In genomic region chr5:145246961-145247744, GRCh38 we compare ENCODE assay signal across 12 cellular contexts.
DNase-seq lines count a peak whose midpoint lies in the region; ATAC-seq and TF ChIP-seq lines count a peak whose summit lies in the region.
"Had no signal": no experiment of that assay in that cellular context is flagged by ENCODE, and none has a peak within 500 bp of the region (broad histone marks: within the 10 kb centered on the region; RNA-seq: fewer than 3 reads in every experiment).

No MANE protein-coding gene starts in this region.

- CTCF ChIA-PET in mammary epithelial cell (lab: Charles Lee; ENCODE audit: low non-redundant PET): no interaction called here

- H3K36me3 Mint-ChIP-seq in osteocyte (ENCODE audit: unreplicated experiment): no peaks in the 10 kb centered on the region
- H3K36me3 Mint-ChIP-seq in endodermal cell (ENCODE audit: low read depth): no peaks in the 10 kb centered on the region

- peak overlapping the region; percentile 88 for H2AFZ ChIP-seq in mammary epithelial cell (ENCODE audit: low read depth, low read length)

- H3K79me2 ChIP-seq in mammary epithelial cell (ENCODE audit: insufficient read depth, low read length): no peaks in the 10 kb centered on the region

- H3K27me3 Mint-ChIP-seq in osteocyte (ENCODE audit: unreplicated experiment) (no peaks in the 10 kb centered on the region), endodermal cell (ENCODE audit: insufficient read depth) (no peaks in the 10 kb centered on the region)

- H3K36me3 ChIP-seq in mammary epithelial cell (ENCODE audit: insufficient read depth, low read length) (no peaks in the 10 kb centered on the region), endodermal cell (ENCODE audit: control insufficient read depth, insufficient read depth, low read length) (no peaks in the 10 kb centered on the region), testis (ENCODE audit: low read depth, missing control alignments) (no peaks in the 10 kb centered on the region)

- dilution Hi-C loops in mammary epithelial cell (cut with HindIII; ENCODE audit: low sequenced_read_pairs): no loop called here

- peak overlapping the region; percentile 75 for H3K27ac Mint-ChIP-seq in osteocyte (ENCODE audit: unreplicated experiment)
- no peak overlapping the region for H3K27ac Mint-ChIP-seq in endodermal cell

- H3K27ac ChIP-seq in mammary epithelial cell (ENCODE audit: insufficient read depth, low read depth, low read length) (no peak overlapping the region), endodermal cell (ENCODE audit: low read depth, low read length) (no peak overlapping the region), testis (no peak overlapping the region)
- H3K27ac ChIP-seq: KMS-11 had no signal

- no peaks in the 10 kb centered on the region for H3K27me3 ChIP-seq in mammary epithelial cell (ENCODE audit: insufficient read depth, low read length)
- H3K27me3 ChIP-seq in endodermal cell (ENCODE audit: control insufficient read depth, insufficient read depth, low read length, poor library complexity, severe bottlenecking): no peaks in the 10 kb centered on the region
- H3K27me3 ChIP-seq in testis: no peaks in the 10 kb centered on the region

- H3K9me3 ChIP-seq in mammary epithelial cell (replicated peaks; ENCODE audit: insufficient read depth, low read length): no peaks in the 10 kb centered on the region
- H3K9me3 ChIP-seq in endodermal cell (ENCODE audit: control insufficient read depth, low read length): no peaks in the 10 kb centered on the region
- no peaks in the 10 kb centered on the region for H3K9me3 ChIP-seq in testis

- no peak overlapping the region for H3K4me3 Mint-ChIP-seq in osteocyte (ENCODE audit: unreplicated experiment)
- no peak overlapping the region for H3K4me3 Mint-ChIP-seq in endodermal cell

- peak; percentile 70 for DNase-seq in mammary epithelial cell
- no peak for DNase-seq in osteocyte (ENCODE audit: extremely low spot score, unreplicated experiment)
- DNase-seq in endodermal cell: no peak
- DNase-seq in NCI-H446 treated with DMSO at 0.1 percent for 48 hours (lab: John Stamatoyannopoulos, UW): no peak
- DNase-seq in testis: no peak
- DNase-seq: activated CD4-positive, alpha-beta T cell treated with anti-CD3 and anti-CD28 coated beads, Interleukin-2, amount 50 U/mL, for 48 hours; activated gamma-delta T cell treated with Interleukin-2 at 50 U/mL for 16 hours; NCI-H1930; T1000 had no signal

- TF ChIP-seq POLR2A in testis (IDR thresholded peaks at IDR 0.05): no peak

- intact Hi-C loops in mammary epithelial cell (cut with micrococcal nuclease): no loop called here
- intact Hi-C loops in testis (cut with DNase I; ENCODE audit: low total_unique reads): no loop called here

- no TSS peak for BruUV-seq in mammary epithelial cell (replicated peaks; lab: Mats Ljungman, UMichigan)

- WGBS in mammary epithelial cell (ENCODE audit: low coverage, missing lambda C conversion rate): 88% methylated on average over 4 of the region's 4 CpGs
- WGBS in endodermal cell (ENCODE audit: insufficient coverage in 1 of 2, insufficient read length in 1 of 2), 2 experiments: 62 to 91% methylated on average over 3 to 4 of the region's 4 CpGs
- WGBS in testis, 2 donors: 82 to 88% methylated on average over 4 of the region's 4 CpGs

- H3K4me1 ChIP-seq in mammary epithelial cell (ENCODE audit: insufficient read depth, low read length) (peaks cover 17% of the 10 kb centered on the region), endodermal cell (ENCODE audit: control insufficient read depth, insufficient read depth, low read length) (peaks cover 4% of the 10 kb centered on the region), testis (no peaks in the 10 kb centered on the region)

- no peak overlapping the region for H3K4me3 ChIP-seq in mammary epithelial cell (replicated peaks in 1 of 3; ENCODE audit: insufficient read depth in 1 of 3, low read depth in 2 of 3, low read length in 3 of 3)
- no peak overlapping the region for H3K4me3 ChIP-seq in endodermal cell (ENCODE audit: low read length)
- no peak overlapping the region for H3K4me3 ChIP-seq in testis

- H4K20me1 ChIP-seq in mammary epithelial cell (ENCODE audit: insufficient read depth, low read length): no peaks in the 10 kb centered on the region

- peak; percentile 65 for ATAC-seq in GM18502 (IDR thresholded peaks at IDR 0.05; ENCODE audit: poor library complexity, unreplicated experiment)
- ATAC-seq in HG03469 (IDR thresholded peaks at IDR 0.05; ENCODE audit: unreplicated experiment): peak; percentile 48

- H3K4me2 ChIP-seq in mammary epithelial cell (ENCODE audit: insufficient read depth, low read depth, low read length): peak overlapping the region; percentile 25
- H3K4me2 ChIP-seq: KMS-11 had no signal

- in situ Hi-C loops in mammary epithelial cell (cut with MboI; ENCODE audit: low sequenced_read_pairs in 2 of 2): no loop called here

- H3K9me3 Mint-ChIP-seq in osteocyte (ENCODE audit: unreplicated experiment) (peaks cover 4% of the 10 kb centered on the region), endodermal cell (no peaks in the 10 kb centered on the region)

- peaks cover 49% of the 10 kb centered on the region for H3K4me1 Mint-ChIP-seq in osteocyte (ENCODE audit: unreplicated experiment)
- H3K4me1 Mint-ChIP-seq in endodermal cell: peaks cover 30% of the 10 kb centered on the region

- H3K9ac ChIP-seq in mammary epithelial cell (ENCODE audit: insufficient read depth, low read length): no peak overlapping the region
- H3K9ac ChIP-seq in endodermal cell (ENCODE audit: extremely low read depth, low read length, poor library complexity, severe bottlenecking): no peak overlapping the region
- H3K9ac ChIP-seq: KMS-11 had no signal

- TF ChIP-seq CTCF in mammary epithelial cell (conservative IDR thresholded peaks at IDR 0.05 in 1 of 2, IDR thresholded peaks at IDR 0.05 in 1 of 2; ENCODE audit: extremely low read depth in 1 of 2, insufficient read depth in 1 of 2, low read depth in 1 of 2, low read length in 2 of 2): no peak
- no peak for TF ChIP-seq CTCF in osteocyte (IDR thresholded peaks at IDR 0.05)
- no peak for TF ChIP-seq CTCF in endodermal cell (conservative IDR thresholded peaks at IDR 0.05)
- no peak for TF ChIP-seq CTCF in testis (IDR thresholded peaks at IDR 0.05)
